ENCODE assay signal across 9 cellular contexts in the genomic region with DNA sequence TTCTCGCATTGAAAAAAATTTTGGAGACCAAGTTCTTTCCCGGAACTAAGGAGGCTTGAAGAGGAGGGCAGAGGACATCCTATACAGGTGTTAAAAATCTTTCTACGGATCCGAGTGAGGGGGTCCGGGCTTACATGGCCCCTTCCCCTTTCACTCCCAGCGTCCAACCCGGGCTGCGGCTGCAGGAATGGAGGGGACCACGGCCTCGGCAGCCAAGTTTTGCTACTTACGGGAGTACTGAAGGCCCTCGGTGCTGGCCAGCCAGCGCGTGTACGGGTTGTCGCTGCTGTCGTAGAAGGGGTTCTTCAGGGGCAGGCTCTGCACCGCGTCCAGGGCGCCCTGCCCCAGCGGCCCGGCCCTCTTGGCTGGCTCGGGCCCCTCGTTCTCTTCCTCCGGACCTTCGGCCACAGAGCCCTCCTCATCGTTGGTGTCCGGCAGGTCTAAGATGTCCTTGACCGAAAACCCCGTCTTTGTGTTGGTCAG. TPM values are rescaled to one million over a fixed set of nuclear protein-coding genes. Genes with fewer than 3 reads are reported as not detected.
DNase-seq lines count a peak whose midpoint lies in the region; ATAC-seq and TF ChIP-seq lines count a peak whose summit lies in the region.
"Had no signal": no experiment of that assay in that cellular context is flagged by ENCODE, and none has a peak within 500 bp of the region (broad histone marks: within the 10 kb centered on the region; RNA-seq: fewer than 3 reads in every experiment).

No MANE protein-coding gene starts in this region.

- POLR2A ChIA-PET in CD4-positive, alpha-beta T cell (lab: Charles Lee), result no interaction called here

- in situ Hi-C loops in HAP-1 (cut with MboI; ENCODE audit: low sequenced_read_pairs), result loop anchor here (5.0 to 25.0 kb wide), 2 partner anchors 59 to 1849 kb away; a partner anchor contains a TSS

- peaks cover 93% of the 10 kb centered on the region for H3K27me3 Mint-ChIP-seq in CD4-positive, alpha-beta T cell
- H3K27me3 Mint-ChIP-seq in osteocyte (ENCODE audit: unreplicated experiment), result peaks cover 76% of the 10 kb centered on the region

- no peak overlapping the region for H3K27ac Mint-ChIP-seq in CD4-positive, alpha-beta T cell
- no peak overlapping the region for H3K27ac Mint-ChIP-seq in osteocyte (ENCODE audit: unreplicated experiment)

- no peak overlapping the region for H3K27ac ChIP-seq in CD4-positive, alpha-beta T cell (ENCODE audit: low read depth, low read length)
- H3K27ac ChIP-seq in caudate nucleus (ENCODE audit: low read depth, low read length), result peak overlapping the region; percentile 83

- H3K27me3 ChIP-seq in CD4-positive, alpha-beta T cell (ENCODE audit: control insufficient read depth, insufficient read depth, low read length), result peaks cover 92% of the 10 kb centered on the region
- no peaks in the 10 kb centered on the region for H3K27me3 ChIP-seq in HAP-1 (ENCODE audit: low read depth)

- H3K36me3 Mint-ChIP-seq in CD4-positive, alpha-beta T cell (ENCODE audit: low read depth), result no peaks in the 10 kb centered on the region
- peaks cover 4% of the 10 kb centered on the region for H3K36me3 Mint-ChIP-seq in osteocyte (ENCODE audit: unreplicated experiment)

- DNase-seq in CD4-positive, alpha-beta T cell, result no peak
- DNase-seq in HAP-1 (ENCODE audit: low spot score in 2 of 2), result no peak
- DNase-seq in caudate nucleus (lab: John Stamatoyannopoulos, UW), result peak in 2 of 61 donors; percentile 25 to 43
- peak; percentile 82 for DNase-seq in osteocyte (ENCODE audit: extremely low spot score, unreplicated experiment)
- no peak for DNase-seq in cerebellar cortex (ENCODE audit: low spot score)
- DNase-seq in cerebellar nuclear complex (lab: John Stamatoyannopoulos, UW), result no peak

- peaks cover 76% of the 10 kb centered on the region for H3K4me1 Mint-ChIP-seq in CD4-positive, alpha-beta T cell (ENCODE audit: low read depth)
- H3K4me1 Mint-ChIP-seq in osteocyte (ENCODE audit: unreplicated experiment), result peaks cover 48% of the 10 kb centered on the region

- H3K9me3 Mint-ChIP-seq in CD4-positive, alpha-beta T cell, result no peaks in the 10 kb centered on the region
- no peaks in the 10 kb centered on the region for H3K9me3 Mint-ChIP-seq in osteocyte (ENCODE audit: unreplicated experiment)

- intact Hi-C loops in CD4-positive, alpha-beta T cell (cut with DNase I, micrococcal nuclease), result loop anchor here in 1 of 2 experiments (10.0 kb wide), 1 partner anchor 798 kb away; a partner anchor contains a TSS

- CTCF ChIA-PET in CD4-positive, alpha-beta T cell (lab: Charles Lee), result no interaction called here

- TF ChIP-seq CTCF in CD4-positive, alpha-beta T cell (IDR thresholded peaks at IDR 0.05), result no peak
- TF ChIP-seq CTCF in osteocyte (IDR thresholded peaks at IDR 0.05), result no peak

- peak overlapping the region; percentile 82 for H3K4me3 Mint-ChIP-seq in CD4-positive, alpha-beta T cell
- H3K4me3 Mint-ChIP-seq in osteocyte (ENCODE audit: unreplicated experiment), result no peak overlapping the region

- H3K4me3 ChIP-seq in HAP-1, result peak overlapping the region; percentile 61

- no peak for ATAC-seq in CD4-positive, alpha-beta T cell (ENCODE audit: poor library complexity)
- ATAC-seq in HG03469 (IDR thresholded peaks at IDR 0.05; ENCODE audit: unreplicated experiment) (no peak), HG02970 (IDR thresholded peaks at IDR 0.05; ENCODE audit: low FRiP score, unreplicated experiment) (no peak)

- H3K4me1 ChIP-seq in HAP-1, result peaks cover 5% of the 10 kb centered on the region; the same call in 1 of the 2 replicates

- H3K9me3 ChIP-seq in CD4-positive, alpha-beta T cell (ENCODE audit: control insufficient read depth, low read length), result no peaks in the 10 kb centered on the region
- no peaks in the 10 kb centered on the region for H3K9me3 ChIP-seq in HAP-1

- H3K36me3 ChIP-seq in HAP-1 (replicated peaks), result peaks cover 9% of the 10 kb centered on the region

RNA-seq across cellular contexts. Expression of a gene that starts 0.6 kb away (rescaled TPM):
- total RNA-seq in CD4-positive, alpha-beta T cell, result not detected
- not detected in 2 replicates for total RNA-seq in osteocyte
- total RNA-seq: fibroblast of villous mesenchyme had no signal
